ENCODE assay signal across 8 cellular contexts in genomic region chr17:34980353-34980680, GRCh38. TPM values are rescaled to one million over a fixed set of nuclear protein-coding genes. Genes with fewer than 3 reads are reported as not detected.
DNase-seq lines count a peak whose midpoint lies in the region; ATAC-seq lines count a peak whose summit lies in the region.

LIG3 (plus strand) TSS chr17:34980512; CDS start chr17:34983006, 2,494 bp downstream.

- peak within 1 kb of the TSS; percentile 41 for H2BK5ac ChIP-seq in mesendoderm (ENCODE audit: low read length)

- H3K27ac ChIP-seq in HUES48 (ENCODE audit: low read depth, low read length) = peak within 1 kb of the TSS; percentile 96
- H3K27ac ChIP-seq in mesendoderm (ENCODE audit: low read depth, low read length) = peak within 1 kb of the TSS; percentile 99

- WGBS in mesendoderm (ENCODE audit: extremely low coverage, insufficient coverage, low lambda C conversion rate) = no CpG with 5 or more reads among the region's 39 CpGs

- H3K18ac ChIP-seq in mesendoderm (ENCODE audit: low read length) = peak within 1 kb of the TSS; percentile 97

- peak; percentile 80 for ATAC-seq in GM21390 (IDR thresholded peaks at IDR 0.05; ENCODE audit: unreplicated experiment)
- peak; percentile 85 for ATAC-seq in activated CD8-positive, alpha-beta memory T cell treated with anti-CD3 and anti-CD28 coated beads, Interleukin-2, amount 10 ng/mL, durations not matched to agents 7 days and 5 days

- H3K27me3 Mint-ChIP-seq in activated CD8-positive, alpha-beta memory T cell treated with anti-CD3 and anti-CD28 coated beads, Interleukin-2, amount 10 ng/mL, durations not matched to agents 7 days and 5 days = no peaks in the 10 kb centered on the region

- H3K79me2 ChIP-seq in mesendoderm (ENCODE audit: control insufficient read depth, insufficient read depth, low read length) = peaks cover 19% of the 10 kb centered on the region

- CTCF ChIA-PET in activated CD8-positive, alpha-beta memory T cell treated with anti-CD3 and anti-CD28 coated beads, Interleukin-2, amount 10 ng/mL, durations not matched to agents 7 days and 5 days (lab: Charles Lee) = interaction anchor here (0.6 to 4.1 kb wide), 7 partner anchors 12 to 139 kb away, joined by 3 to 29 read pairs (median 10); partner anchors contain the start of gene RAD51D

- H2BK120ac ChIP-seq in mesendoderm (ENCODE audit: low read depth, low read length) = peak within 1 kb of the TSS; percentile 47

- H3K27ac Mint-ChIP-seq in activated CD8-positive, alpha-beta memory T cell treated with anti-CD3 and anti-CD28 coated beads, Interleukin-2, amount 10 ng/mL, durations not matched to agents 7 days and 5 days = peak within 1 kb of the TSS; percentile 93

- H3K56ac ChIP-seq in mesendoderm (ENCODE audit: low read length) = peak within 1 kb of the TSS; percentile 96

- H3K4me3 Mint-ChIP-seq in activated CD8-positive, alpha-beta memory T cell treated with anti-CD3 and anti-CD28 coated beads, Interleukin-2, amount 10 ng/mL, durations not matched to agents 7 days and 5 days = peak within 1 kb of the TSS; percentile 94

- no peak within 1 kb of the TSS for H3K23ac ChIP-seq in mesendoderm (ENCODE audit: low read length)

- peak within 1 kb of the TSS; percentile 98 for H3K4me2 ChIP-seq in mesendoderm (ENCODE audit: low read length)

- H3K36me3 ChIP-seq in HUES48 (ENCODE audit: control insufficient read depth, insufficient read depth, low read length) (peaks cover 32% of the 10 kb centered on the region), NT2/D1 (ENCODE audit: insufficient read depth, insufficient read length, low read length) (peaks cover 28% of the 10 kb centered on the region), endocrine pancreas (ENCODE audit: control insufficient read depth, insufficient read depth, low read length) (no peaks in the 10 kb centered on the region), mesendoderm (ENCODE audit: control insufficient read depth, insufficient read depth, low read length) (peaks cover 3% of the 10 kb centered on the region)

- H3K36me3 Mint-ChIP-seq in activated CD8-positive, alpha-beta memory T cell treated with anti-CD3 and anti-CD28 coated beads, Interleukin-2, amount 10 ng/mL, durations not matched to agents 7 days and 5 days = peaks cover 11% of the 10 kb centered on the region

- peak within 1 kb of the TSS; percentile 20 for H2BK15ac ChIP-seq in mesendoderm (replicated peaks; ENCODE audit: low read depth)

- H3K27me3 ChIP-seq in HUES48 (ENCODE audit: control insufficient read depth, insufficient read depth, low read length) = no peaks in the 10 kb centered on the region
- H3K27me3 ChIP-seq in NT2/D1 (ENCODE audit: insufficient read depth, insufficient read length) = no peaks in the 10 kb centered on the region
- H3K27me3 ChIP-seq in endocrine pancreas (ENCODE audit: control insufficient read depth, insufficient read depth, low read length) = no peaks in the 10 kb centered on the region
- no peaks in the 10 kb centered on the region for H3K27me3 ChIP-seq in mesendoderm (ENCODE audit: insufficient read depth, low read length, poor library complexity)

- DNase-seq in COR-L47 (lab: John Stamatoyannopoulos, UW) = peak; percentile 87
- DNase-seq in NT2/D1 (ENCODE audit: low read depth, low spot score) = peak; percentile 84
- DNase-seq in activated CD8-positive, alpha-beta memory T cell treated with anti-CD3 and anti-CD28 coated beads, Interleukin-2, amount 10 ng/mL, durations not matched to agents 7 days and 5 days = peak; percentile 96
- peak; percentile 97 for DNase-seq in mesendoderm
- peak; percentile 92 for DNase-seq in stimulated activated CD8-positive, alpha-beta memory T cell treated with anti-CD3 and anti-CD28 coated beads, Interleukin-12 subunit alpha, Interleukin-12 subunit beta, amount 100 ng/mL, for 4 hours (ENCODE audit: low read depth)

- peaks cover 10% of the 10 kb centered on the region for H3K79me1 ChIP-seq in mesendoderm (ENCODE audit: low read length)

- H3K4me1 Mint-ChIP-seq in activated CD8-positive, alpha-beta memory T cell treated with anti-CD3 and anti-CD28 coated beads, Interleukin-2, amount 10 ng/mL, durations not matched to agents 7 days and 5 days = peaks cover 53% of the 10 kb centered on the region

- H3K4me3 ChIP-seq in HUES48 (ENCODE audit: low read depth, low read length) (peak within 1 kb of the TSS; percentile 74), NT2/D1 (ENCODE audit: insufficient read length, low read depth) (peak within 1 kb of the TSS; percentile 77), endocrine pancreas (ENCODE audit: control insufficient read depth, insufficient read depth, low read length) (peak within 1 kb of the TSS; percentile 93), mesendoderm (ENCODE audit: low read length) (peak within 1 kb of the TSS; percentile 75)

- no peaks in the 10 kb centered on the region for H3K9me3 Mint-ChIP-seq in activated CD8-positive, alpha-beta memory T cell treated with anti-CD3 and anti-CD28 coated beads, Interleukin-2, amount 10 ng/mL, durations not matched to agents 7 days and 5 days (ENCODE audit: low read depth)

- no peaks in the 10 kb centered on the region for H3K9me3 ChIP-seq in HUES48 (ENCODE audit: control insufficient read depth, insufficient read depth, low read length)
- no peaks in the 10 kb centered on the region for H3K9me3 ChIP-seq in NT2/D1 (ENCODE audit: insufficient read depth, low read length)
- H3K9me3 ChIP-seq in endocrine pancreas (ENCODE audit: control insufficient read depth, low read length) = no peaks in the 10 kb centered on the region

- peak within 1 kb of the TSS; percentile 58 for H3K4ac ChIP-seq in mesendoderm (ENCODE audit: low read depth, low read length)

- no peak within 1 kb of the TSS for H4K5ac ChIP-seq in mesendoderm (ENCODE audit: low read length)

- no peak within 1 kb of the TSS for H2AK5ac ChIP-seq in mesendoderm (ENCODE audit: low read length)

- H3K9ac ChIP-seq in HUES48 (ENCODE audit: low read depth, low read length) = peak within 1 kb of the TSS; percentile 98
- H3K9ac ChIP-seq in NT2/D1 (ENCODE audit: insufficient read length, low read depth) = peak within 1 kb of the TSS; percentile 94
- peak within 1 kb of the TSS; percentile 93 for H3K9ac ChIP-seq in endocrine pancreas (ENCODE audit: control insufficient read depth, insufficient read depth, low read length)
- peak within 1 kb of the TSS; percentile 95 for H3K9ac ChIP-seq in mesendoderm (ENCODE audit: low read length)

- H4K8ac ChIP-seq in mesendoderm (ENCODE audit: low read depth, low read length) = peak within 1 kb of the TSS; percentile 95

- H3K4me1 ChIP-seq in HUES48 (ENCODE audit: control insufficient read depth, insufficient read depth, low read length) (peaks cover 15% of the 10 kb centered on the region; the same call in 1 of the 2 replicates), NT2/D1 (ENCODE audit: insufficient read depth, insufficient read length) (no peaks in the 10 kb centered on the region), endocrine pancreas (ENCODE audit: control insufficient read depth, insufficient read depth, low read length) (peaks cover 20% of the 10 kb centered on the region), mesendoderm (ENCODE audit: control insufficient read depth, low read depth, low read length) (peaks cover 1% of the 10 kb centered on the region)

RNA-seq across cellular contexts. Expression of gene LIG3, which starts in this region (rescaled TPM):
- 10 to 100 TPM; 54.4 to 56.5 TPM for total RNA-seq in activated CD8-positive, alpha-beta memory T cell treated with anti-CD3 and anti-CD28 coated beads, Interleukin-2, amount 10 ng/mL, durations not matched to agents 7 days and 5 days
- 42.3 TPM for polyA plus RNA-seq in mesendoderm (2013, experiment 1 of 2)
- 42.2 TPM for polyA plus RNA-seq in mesendoderm (2013, experiment 2 of 2)

Comparison
In these comparisons a context has a peak if more than half of its experiments do, and no peak if none do; other contexts are left out.
1. Peak in every context shown above with its lines: DNase-seq, ATAC-seq, H3K4me3 ChIP-seq and H3K27ac ChIP-seq.